ENCODE assay signal across 35 cellular contexts in genomic region chr10:52785418-52785817, GRCh38. TPM values are rescaled to one million over a fixed set of nuclear protein-coding genes. Genes with fewer than 3 reads are reported as not detected.
"Had no signal": no experiment of that assay in that cellular context is flagged by ENCODE, and none has a peak within 500 bp of the region (broad histone marks: within the 10 kb centered on the region; RNA-seq: fewer than 3 reads in every experiment).

No MANE protein-coding gene starts in this region.

- H3K4me2 ChIP-seq: PC-9 had no signal

- ATAC-seq: activated CD4-positive, alpha-beta T cell treated with anti-CD3 and anti-CD28 coated beads for 36 hours; activated CD4-positive, CD25-positive, alpha-beta regulatory T cell treated with anti-CD3 and anti-CD28 coated beads, Interleukin-2, amount 50 U/mL, for 24 hours; activated CD8-positive, alpha-beta T cell treated with anti-CD3 and anti-CD28 coated beads, Interleukin-2, amount 10 ng/mL, durations not matched to agents 7 days and 5 days; activated naive CD8-positive, alpha-beta T cell treated with anti-CD3 and anti-CD28 coated beads, Interleukin-2, amount 50 U/mL, for 24 hours; Right ventricle myocardium inferior; WTC11 had no signal

- H2AFZ ChIP-seq: PC-9 had no signal

- H3K4me3 ChIP-seq: PC-9 had no signal

- H3K4me3 Mint-ChIP-seq: activated CD4-positive, alpha-beta T cell treated with anti-CD3 and anti-CD28 coated beads for 36 hours; activated CD4-positive, alpha-beta T cell treated with anti-CD3 and anti-CD28 coated beads, Interleukin-2, amount 10 ng/mL, durations not matched to agents 7 days and 5 days; activated CD8-positive, alpha-beta T cell treated with anti-CD3 and anti-CD28 coated beads, Interleukin-2, amount 10 ng/mL, durations not matched to agents 7 days and 5 days; activated naive CD4-positive, alpha-beta T cell treated with anti-CD3 and anti-CD28 coated beads for 36 hours; activated naive CD8-positive, alpha-beta T cell; activated naive CD8-positive, alpha-beta T cell treated with anti-CD3 and anti-CD28 coated beads, Interleukin-2, amount 50 U/mL, for 24 hours; activated T-cell treated with anti-CD3 and anti-CD28 coated beads, Interleukin-2, amount 50 U/mL, for 24 hours; activated T-helper 1 cell treated with anti-CD3 and anti-CD28 coated beads, Interleukin-12 subunit alpha, Interleukin-12 subunit beta, Interleukin-2, Interleukin-4 antibody, amounts not matched to agents 30 ng/mL and 10 ng/mL and 1 ng/mL, durations not matched to agents 14 hours and 24 hours and 36 hours; brain; WTC11 had no signal

- H3K9me3 Mint-ChIP-seq: activated CD4-positive, alpha-beta T cell treated with anti-CD3 and anti-CD28 coated beads, Interleukin-2, amount 10 ng/mL, durations not matched to agents 7 days and 5 days; activated naive CD8-positive, alpha-beta T cell treated with anti-CD3 and anti-CD28 coated beads, Interleukin-2, amount 50 U/mL, for 24 hours; activated T-cell treated with anti-CD3 and anti-CD28 coated beads, Interleukin-2, amount 50 U/mL, for 24 hours; activated T-helper 1 cell treated with anti-CD3 and anti-CD28 coated beads, Interleukin-12 subunit alpha, Interleukin-12 subunit beta, Interleukin-2, Interleukin-4 antibody, amounts not matched to agents 30 ng/mL and 10 ng/mL and 1 ng/mL, durations not matched to agents 14 hours and 24 hours and 36 hours; brain had no signal

- DNase-seq: activated CD4-positive, alpha-beta T cell treated with anti-CD3 and anti-CD28 coated beads for 36 hours; activated CD4-positive, alpha-beta T cell treated with anti-CD3 and anti-CD28 coated beads, Interleukin-2, amount 10 ng/mL, durations not matched to agents 7 days and 5 days; activated CD4-positive, alpha-beta T cell treated with anti-CD3 and anti-CD28 coated beads, Interleukin-2, amount 50 U/mL, for 48 hours; activated CD8-positive, alpha-beta T cell treated with anti-CD3 and anti-CD28 coated beads, Interleukin-2, amount 10 ng/mL, durations not matched to agents 7 days and 5 days; activated gamma-delta T cell treated with Interleukin-2 at 50 U/mL for 16 hours; activated naive CD4-positive, alpha-beta T cell treated with anti-CD3 and anti-CD28 coated beads for 36 hours; activated naive CD8-positive, alpha-beta T cell treated with anti-CD3 and anti-CD28 coated beads, Interleukin-2, amount 50 U/mL, for 24 hours; activated T-cell treated with anti-CD3 and anti-CD28 coated beads, Interleukin-2, amount 50 U/mL, for 24 hours; anterior cingulate cortex; Kasumi-1; KBM-7; MM.1S; MV-4-11; NCI-H1092; NCI-H1436 treated with DMSO at 0.1 percent for 48 hours; NCI-H1694 treated with DMSO at 0.1 percent for 48 hours; NCI-H2029; NCI-H345; NCI-H524 treated with DMSO at 0.1 percent for 48 hours; PC-9; SIG-M5; SW 1271; T-helper 1 cell; T-helper 2 cell; T-helper 9 cell had no signal

- H3K27ac Mint-ChIP-seq: activated CD4-positive, alpha-beta T cell treated with anti-CD3 and anti-CD28 coated beads for 36 hours; activated CD4-positive, alpha-beta T cell treated with anti-CD3 and anti-CD28 coated beads, Interleukin-2, amount 10 ng/mL, durations not matched to agents 7 days and 5 days; activated CD8-positive, alpha-beta T cell treated with anti-CD3 and anti-CD28 coated beads, Interleukin-2, amount 10 ng/mL, durations not matched to agents 7 days and 5 days; activated naive CD4-positive, alpha-beta T cell treated with anti-CD3 and anti-CD28 coated beads for 36 hours; activated naive CD8-positive, alpha-beta T cell; activated naive CD8-positive, alpha-beta T cell treated with anti-CD3 and anti-CD28 coated beads, Interleukin-2, amount 50 U/mL, for 24 hours; activated T-cell treated with anti-CD3 and anti-CD28 coated beads, Interleukin-2, amount 50 U/mL, for 24 hours; activated T-helper 1 cell treated with anti-CD3 and anti-CD28 coated beads, Interleukin-12 subunit alpha, Interleukin-12 subunit beta, Interleukin-2, Interleukin-4 antibody, amounts not matched to agents 30 ng/mL and 10 ng/mL and 1 ng/mL, durations not matched to agents 14 hours and 24 hours and 36 hours; brain; IgD-negative memory B cell; WTC11 had no signal

- H3K4me1 Mint-ChIP-seq: activated CD4-positive, alpha-beta T cell treated with anti-CD3 and anti-CD28 coated beads for 36 hours; activated CD4-positive, alpha-beta T cell treated with anti-CD3 and anti-CD28 coated beads, Interleukin-2, amount 10 ng/mL, durations not matched to agents 7 days and 5 days; activated naive CD8-positive, alpha-beta T cell treated with anti-CD3 and anti-CD28 coated beads, Interleukin-2, amount 50 U/mL, for 24 hours; brain; IgD-negative memory B cell had no signal

- H3K27me3 Mint-ChIP-seq: activated CD4-positive, alpha-beta T cell treated with anti-CD3 and anti-CD28 coated beads for 36 hours; activated CD4-positive, alpha-beta T cell treated with anti-CD3 and anti-CD28 coated beads, Interleukin-2, amount 10 ng/mL, durations not matched to agents 7 days and 5 days; activated naive CD8-positive, alpha-beta T cell; activated naive CD8-positive, alpha-beta T cell treated with anti-CD3 and anti-CD28 coated beads, Interleukin-2, amount 50 U/mL, for 24 hours; activated T-cell treated with anti-CD3 and anti-CD28 coated beads, Interleukin-2, amount 50 U/mL, for 24 hours; brain; IgD-negative memory B cell had no signal

- H3K36me3 Mint-ChIP-seq: activated naive CD8-positive, alpha-beta T cell; brain; IgD-negative memory B cell; WTC11 had no signal

- H3K27ac ChIP-seq: PC-9, RWPE1 had no signal

RNA-seq across cellular contexts. Expression of gene MBL2, which starts 12.8 kb away (rescaled TPM):
- total RNA-seq: activated CD4-positive, alpha-beta T cell treated with anti-CD3 and anti-CD28 coated beads for 36 hours; activated CD4-positive, alpha-beta T cell treated with anti-CD3 and anti-CD28 coated beads, Interleukin-2, amount 10 ng/mL, durations not matched to agents 7 days and 5 days; activated CD8-positive, alpha-beta T cell treated with anti-CD3 and anti-CD28 coated beads, Interleukin-2, amount 10 ng/mL, durations not matched to agents 7 days and 5 days; activated naive CD4-positive, alpha-beta T cell treated with anti-CD3 and anti-CD28 coated beads for 36 hours; activated T-helper 1 cell treated with anti-CD3 and anti-CD28 coated beads, Interleukin-12 subunit alpha, Interleukin-12 subunit beta, Interleukin-2, Interleukin-4 antibody, amounts not matched to agents 30 ng/mL and 10 ng/mL and 1 ng/mL, durations not matched to agents 14 hours and 24 hours and 36 hours; NCI-H460; PC-9; Right ventricle myocardium inferior; SK-MEL-5; WTC11 had no signal
